10 cellular contexts compared by ENCODE assay signal in genomic region chr11:69157156-69157821, GRCh38. TPM values are rescaled to one million over a fixed set of nuclear protein-coding genes. Genes with fewer than 3 reads are reported as not detected.
A peak's percentile ranks its signal among the peaks of the same experiment; 100 is the strongest.
DNase-seq lines count a peak whose midpoint lies in the region; ATAC-seq and TF ChIP-seq lines count a peak whose summit lies in the region.
"Had no signal": no experiment of that assay in that cellular context is flagged by ENCODE, and none has a peak within 500 bp of the region (broad histone marks: within the 10 kb centered on the region; RNA-seq: fewer than 3 reads in every experiment).

No MANE protein-coding gene starts in this region.

- peak overlapping the region; percentile 42 for H3K4me3 ChIP-seq in osteoblast (ENCODE audit: insufficient read depth, low read length)
- H3K4me3 ChIP-seq in ovary = no peak overlapping the region

- H3K27ac ChIP-seq in osteoblast (ENCODE audit: low read depth, low read length) (no peak overlapping the region), ovary (no peak overlapping the region)

- intact Hi-C loops in ovary (cut with DNase I) = no loop called here

- TF ChIP-seq EP300 in ovary (IDR thresholded peaks at IDR 0.05) = no peak

- DNase-seq in Daoy (ENCODE audit: low read depth) (peak; percentile 72), NCI-H69 (lab: John Stamatoyannopoulos, UW) (peak; percentile 69), fibroblast of peridontal ligament (ENCODE audit: extremely low read depth) (peak; percentile 30), osteoblast (ENCODE audit: insufficient read length, low spot score, missing footprints) (peak; percentile 95), ovary (no peak), omental fat pad (ENCODE audit: low spot score) (no peak)
- DNase-seq in stimulated activated CD4-positive, alpha-beta T cell treated with anti-CD3 and anti-CD28 coated beads, Interleukin-12 subunit alpha, Interleukin-12 subunit beta, amount 100 ng/mL, for 4 hours = no peak
- DNase-seq: activated T-cell treated with anti-CD3 and anti-CD28 coated beads, Interleukin-2, amount 50 U/mL, for 24 hours; naive B cell had no signal

- no peaks in the 10 kb centered on the region for H3K79me2 ChIP-seq in osteoblast (ENCODE audit: insufficient read depth, low read length)

- H2AFZ ChIP-seq in osteoblast (ENCODE audit: low read length) = peak overlapping the region; percentile 85

- no peaks in the 10 kb centered on the region for H3K36me3 ChIP-seq in osteoblast (ENCODE audit: insufficient read depth, low read length)
- no peaks in the 10 kb centered on the region for H3K36me3 ChIP-seq in ovary

- H3K9me3 ChIP-seq in osteoblast (ENCODE audit: low read depth, low read length) = no peaks in the 10 kb centered on the region
- no peaks in the 10 kb centered on the region for H3K9me3 ChIP-seq in ovary

- no peak for TF ChIP-seq POLR2A in ovary (IDR thresholded peaks at IDR 0.05)

- H3K4me1 ChIP-seq in osteoblast (ENCODE audit: insufficient read depth, low read length) = peaks cover 17% of the 10 kb centered on the region
- peaks cover 2% of the 10 kb centered on the region for H3K4me1 ChIP-seq in ovary (ENCODE audit: insufficient read depth)

- ATAC-seq in GM21360 (IDR thresholded peaks at IDR 0.05; ENCODE audit: unreplicated experiment) (no peak), omental fat pad (ENCODE audit: low FRiP score) (no peak)

- no peaks in the 10 kb centered on the region for H3K27me3 ChIP-seq in osteoblast (ENCODE audit: insufficient read depth, low read length)
- no peaks in the 10 kb centered on the region for H3K27me3 ChIP-seq in ovary

- peak overlapping the region; percentile 63 for H3K4me2 ChIP-seq in osteoblast (ENCODE audit: insufficient read depth, low read length)

- no peaks in the 10 kb centered on the region for H4K20me1 ChIP-seq in osteoblast (ENCODE audit: insufficient read depth, low read length)

- WGBS in ovary, 3 donors = 10 to 12% (median 12%) methylated on average over 32 to 44 of the region's 44 CpGs

- TF ChIP-seq CTCF in osteoblast (IDR thresholded peaks at IDR 0.05; ENCODE audit: extremely low read depth, low read depth, low read length) (no peak), ovary (IDR thresholded peaks at IDR 0.05) (no peak), omental fat pad (IDR thresholded peaks at IDR 0.05) (no peak)

RNA-seq across cellular contexts. Expression of gene SMIM38, which starts 1.6 kb away (rescaled TPM):
- not detected in 2 replicates for total RNA-seq in Daoy (2014; rRNA removed; shearing (Covaris generic))
- total RNA-seq in osteoblast = under 0.01 and 0.29 TPM in 2 replicates
- 1 to 10 TPM; 1.4 to 6.3 (median 3.1) TPM for total RNA-seq in ovary
- polyA plus RNA-seq in ovary = under 1 TPM; 0.43 to 0.65 TPM
- total RNA-seq in omental fat pad = 1 to 10 TPM in 1 of 4 donors, under 1 TPM in 3; 0.69 to 1.6 (median 0.85) TPM

Comparison
In these comparisons a context has a peak if more than half of its experiments do, and no peak if none do; other contexts are left out.
1. DNase-seq: peak in Daoy (single experiment), NCI-H69 (single experiment), fibroblast of peridontal ligament (single experiment) and osteoblast (single experiment); none in stimulated activated CD4-positive, alpha-beta T cell treated with anti-CD3 and anti-CD28 coated beads, Interleukin-12 subunit alpha, Interleukin-12 subunit beta, amount 100 ng/mL, for 4 hours (single experiment), ovary (0 of 5) and omental fat pad (single experiment).